8 cellular contexts compared by ENCODE assay signal in the genomic region with DNA sequence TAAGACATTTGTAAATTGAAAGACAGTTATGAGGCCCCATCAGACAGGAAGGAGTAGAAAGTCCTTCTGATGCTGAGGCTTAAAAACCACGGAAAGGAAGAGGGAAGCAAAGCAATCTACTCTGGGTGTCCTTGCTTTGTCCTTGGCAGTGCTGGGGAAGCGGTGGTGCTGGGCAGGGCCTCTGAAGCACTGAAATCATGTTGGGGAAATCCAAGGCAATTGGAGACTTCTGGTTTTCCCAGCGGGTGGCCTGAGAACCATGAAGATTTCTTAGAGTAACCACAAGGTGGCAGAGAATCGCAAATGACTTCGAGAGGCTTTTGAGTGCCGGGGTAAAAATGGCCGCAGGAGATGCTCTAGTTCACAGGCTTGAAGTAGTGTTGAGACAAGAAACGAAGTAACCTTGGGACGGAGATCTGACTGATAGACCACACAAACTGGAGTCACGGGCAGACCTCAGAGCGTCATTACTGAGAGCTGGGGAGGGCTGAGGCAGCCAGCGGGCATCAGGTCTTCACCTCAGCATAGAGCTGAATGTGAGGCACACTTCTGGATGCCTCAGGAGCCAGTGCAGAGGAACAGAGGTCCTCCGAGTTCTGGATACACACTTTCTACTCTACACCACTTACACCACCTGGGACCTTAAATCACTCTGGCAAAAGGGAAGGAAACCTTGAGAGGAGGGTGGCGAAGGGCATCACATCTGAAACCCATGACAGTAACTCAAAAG.
DNase-seq lines count a peak whose midpoint lies in the region; ATAC-seq lines count a peak whose summit lies in the region.

No MANE protein-coding gene starts in this region.

- H3K27me3 ChIP-seq in Karpas-422 (ENCODE audit: low read length) (no peaks in the 10 kb centered on the region), mesenchymal stem cell (ENCODE audit: control insufficient read depth in 1 of 2, insufficient read depth in 1 of 2, low read length in 2 of 2) (no peaks in the 10 kb centered on the region)

- no peak overlapping the region for H3K4ac ChIP-seq in mesenchymal stem cell (ENCODE audit: low read depth in 1 of 2, low read length in 2 of 2)

- H3K18ac ChIP-seq in mesenchymal stem cell (ENCODE audit: low read depth in 1 of 2, low read length in 2 of 2), result no peak overlapping the region

- no peaks in the 10 kb centered on the region for H3K79me1 ChIP-seq in mesenchymal stem cell (replicated peaks; ENCODE audit: low read length, poor library complexity, severe bottlenecking)

- H4K8ac ChIP-seq in mesenchymal stem cell (ENCODE audit: low read length), result peak overlapping the region; percentile 45

- H3K14ac ChIP-seq in mesenchymal stem cell (ENCODE audit: low read length in 2 of 2), result no peak overlapping the region

- H3K9me3 ChIP-seq in Karpas-422 (ENCODE audit: low read length), result no peaks in the 10 kb centered on the region
- no peaks in the 10 kb centered on the region for H3K9me3 ChIP-seq in mesenchymal stem cell (ENCODE audit: control insufficient read depth, low read length)

- no peak overlapping the region for H2AK5ac ChIP-seq in mesenchymal stem cell (ENCODE audit: low read length, severe bottlenecking)

- peak overlapping the region; percentile 43 for H3K4me2 ChIP-seq in Karpas-422 (ENCODE audit: low read depth, low read length, poor library complexity, severe bottlenecking)
- no peak overlapping the region for H3K4me2 ChIP-seq in mesenchymal stem cell (ENCODE audit: low read length, poor library complexity, severe bottlenecking)

- no peak overlapping the region for H2BK5ac ChIP-seq in mesenchymal stem cell (ENCODE audit: low read depth, low read length, poor library complexity, severe bottlenecking)

- H2BK15ac ChIP-seq in mesenchymal stem cell (ENCODE audit: low read depth, poor library complexity, severe bottlenecking), result no peak overlapping the region

- H3K4me3 ChIP-seq in Karpas-422 (ENCODE audit: low read length), result peak overlapping the region; percentile 35; the same call in 1 of the 2 replicates
- H3K4me3 ChIP-seq in mesenchymal stem cell (ENCODE audit: insufficient read depth in 1 of 2, low read depth in 1 of 2, low read length in 2 of 2), result no peak overlapping the region

- ATAC-seq in GM21576 (IDR thresholded peaks at IDR 0.05; ENCODE audit: unreplicated experiment), result peak; percentile 72

- H3K79me2 ChIP-seq in Karpas-422 (ENCODE audit: low read length), result no peaks in the 10 kb centered on the region

- H4K20me1 ChIP-seq in Karpas-422 (ENCODE audit: insufficient read depth, low read depth, low read length), result no peaks in the 10 kb centered on the region

- WGBS in mesenchymal stem cell, result 77% methylated on average over 13 of the region's 14 CpGs

- no peak overlapping the region for H2BK120ac ChIP-seq in mesenchymal stem cell (ENCODE audit: low read depth, low read length)

- DNase-seq in Daoy (ENCODE audit: low read depth) (peak; percentile 29), Karpas-422 (peak; percentile 88), UCSD-AML1 (lab: John Stamatoyannopoulos, UW; ENCODE audit: unreplicated experiment) (peak; percentile 38), mesenchymal stem cell (peak; percentile 67), stromal cell of bone marrow (ENCODE audit: low read depth) (peak; percentile 26), cerebellar nuclear complex (lab: John Stamatoyannopoulos, UW) (no peak)
- DNase-seq in central memory CD4-positive, alpha-beta T cell, result peak; percentile 42

- no peaks in the 10 kb centered on the region for H3K9me2 ChIP-seq in Karpas-422 (replicated peaks; ENCODE audit: insufficient read depth, low read length)

- H4K91ac ChIP-seq in mesenchymal stem cell (ENCODE audit: low read length), result no peak overlapping the region

- H3K36me3 ChIP-seq in Karpas-422 (ENCODE audit: insufficient read depth, low read length), result no peaks in the 10 kb centered on the region
- no peaks in the 10 kb centered on the region for H3K36me3 ChIP-seq in mesenchymal stem cell (ENCODE audit: control insufficient read depth in 1 of 2, insufficient read depth in 2 of 2, low read depth in 1 of 2, low read length in 2 of 2)

- H2AFZ ChIP-seq in Karpas-422 (ENCODE audit: low read length) (peak overlapping the region; percentile 96), mesenchymal stem cell (ENCODE audit: low read depth, low read length) (no peak overlapping the region)

- H3K4me1 ChIP-seq in Karpas-422 (ENCODE audit: low read length), result peaks cover 8% of the 10 kb centered on the region
- no peaks in the 10 kb centered on the region for H3K4me1 ChIP-seq in mesenchymal stem cell (ENCODE audit: control insufficient read depth, insufficient read depth, low read depth, low read length)

- H2BK12ac ChIP-seq in mesenchymal stem cell (ENCODE audit: low read length in 2 of 2), result no peak overlapping the region

- no peak overlapping the region for H3K27ac ChIP-seq in Karpas-422 (ENCODE audit: low read length)
- no peak overlapping the region for H3K27ac ChIP-seq in mesenchymal stem cell (ENCODE audit: low read length, poor library complexity, severe bottlenecking)

- H3K9ac ChIP-seq in Karpas-422 (ENCODE audit: low read length), result peak overlapping the region; percentile 37; the same call in 1 of the 2 replicates
- no peak overlapping the region for H3K9ac ChIP-seq in mesenchymal stem cell (ENCODE audit: low read length)

- H3K23ac ChIP-seq in mesenchymal stem cell (ENCODE audit: low read length in 2 of 2), result no peak overlapping the region

Comparison
In these comparisons a context has a peak if more than half of its experiments do, and no peak if none do; other contexts are left out.
1. DNase-seq: peak in Daoy (single experiment), Karpas-422 (single experiment), UCSD-AML1 (single experiment), central memory CD4-positive, alpha-beta T cell (single experiment), mesenchymal stem cell (single experiment) and stromal cell of bone marrow (single experiment); none in cerebellar nuclear complex (0 of 2).